In genomic region chr11:36460220-36460619, GRCh38 we compare ENCODE assay signal across 1 cellular context.
TF ChIP-seq lines count a peak whose summit lies in the region.

No MANE protein-coding gene starts in this region.

TF ChIP-seq in H1, 55 proteins besides CTCF, POLR2A, EP300 and RAD21 (continued from another document):
- TF ChIP-seq GABPA (IDR thresholded peaks at IDR 0.05; ENCODE audit: borderline replicate concordance, insufficient read depth, low read length) (no peak), RNF2 (IDR thresholded peaks at IDR 0.05; ENCODE audit: borderline replicate concordance, low read depth, low read length, missing control alignments, poor library complexity, severe bottlenecking) (no peak), TAF7 (optimal IDR thresholded peaks at IDR 0.05; ENCODE audit: borderline replicate concordance, low read depth, low read length) (no peak), SUZ12 (IDR thresholded peaks at IDR 0.05; ENCODE audit: low read length) (no peak), GTF2F1 (IDR thresholded peaks at IDR 0.05; ENCODE audit: borderline replicate concordance, low read depth, low read length) (no peak), RFX5 (IDR thresholded peaks at IDR 0.05; ENCODE audit: borderline replicate concordance, low read depth, low read length) (no peak), SIN3A (conservative IDR thresholded peaks at IDR 0.05 in 1 of 2, IDR thresholded peaks at IDR 0.05 in 1 of 2; ENCODE audit: low read depth in 1 of 2, low read length in 2 of 2) (no peak), CHD1 (IDR thresholded peaks at IDR 0.05; ENCODE audit: low read depth, low read length) (no peak), NRF1 (IDR thresholded peaks at IDR 0.05; ENCODE audit: low read depth, low read length) (no peak), TCF12 (IDR thresholded peaks at IDR 0.05; ENCODE audit: low read depth, low read length) (no peak), BRCA1 (IDR thresholded peaks at IDR 0.05; ENCODE audit: low read depth, low read length) (no peak), MAFK (IDR thresholded peaks at IDR 0.05; ENCODE audit: low read depth, low read length) (no peak), USF2 (IDR thresholded peaks at IDR 0.05; ENCODE audit: low read length) (no peak), POU5F1 (IDR thresholded peaks at IDR 0.05; ENCODE audit: low read depth, low read length) (no peak), CHD2 (IDR thresholded peaks at IDR 0.05; ENCODE audit: low read length) (no peak), TAF1 (IDR thresholded peaks at IDR 0.05; ENCODE audit: low read depth, low read length) (no peak)
